In genomic region chr13:73138276-73138950, GRCh38 we compare ENCODE assay signal across 14 cellular contexts.
A peak's percentile ranks its signal among the peaks of the same experiment; 100 is the strongest.
DNase-seq lines count a peak whose midpoint lies in the region; ATAC-seq, FAIRE-seq and TF ChIP-seq lines count a peak whose summit lies in the region.
"Had no signal": no experiment of that assay in that cellular context is flagged by ENCODE, and none has a peak within 500 bp of the region (broad histone marks: within the 10 kb centered on the region; RNA-seq: fewer than 3 reads in every experiment).

No MANE protein-coding gene starts in this region.

- H2AK9ac ChIP-seq in IMR-90 (replicated peaks; ENCODE audit: low read depth, low read length, poor library complexity): no peak overlapping the region

- H4K8ac ChIP-seq in IMR-90 (ENCODE audit: low read depth in 2 of 2, low read length in 2 of 2): peak overlapping the region; percentile 43 to 92
- no peak overlapping the region for H4K8ac ChIP-seq in H1 (ENCODE audit: extremely low read depth, insufficient read depth, low read length)

- H2AFZ ChIP-seq in IMR-90 (replicated peaks; ENCODE audit: low read length, poor library complexity) (no peak overlapping the region), H1 (ENCODE audit: low read length) (peak overlapping the region; percentile 72)

- no peak for FAIRE-seq in H1 (lab: Jason Lieb, UNC)
- FAIRE-seq: K562 had no signal

- H4K20me1 ChIP-seq in IMR-90 (ENCODE audit: insufficient read depth, low read length): no peaks in the 10 kb centered on the region
- no peaks in the 10 kb centered on the region for H4K20me1 ChIP-seq in H1 (replicated peaks in 1 of 2; ENCODE audit: control insufficient read depth in 1 of 2, insufficient read depth in 2 of 2, low read length in 2 of 2)
- H4K20me1 ChIP-seq: BLaER1 treated with 17β-estradiol and CSF1 and Interleukin-3, amounts not matched to agents 10 nM and 100 nM had no signal

- dilution Hi-C loops in IMR-90 (cut with HindIII; ENCODE audit: low sequenced_read_pairs, unreplicated experiment): no loop called here

- CTCF ChIA-PET in IMR-90 (lab: Yijun Ruan, JAX): no interaction called here
- CTCF ChIA-PET in H1 (lab: Charles Lee; ENCODE audit: partially characterized antibody): interaction anchor here (2.0 kb wide), 1 partner anchor 12 kb away, joined by 7 read pairs; no protein-coding TSS in a partner anchor

- TF ChIP-seq POLR2A in IMR-90 (IDR thresholded peaks at IDR 0.05; ENCODE audit: low read depth, low read length) (no peak), H1 (IDR thresholded peaks at IDR 0.05; ENCODE audit: control extremely low read depth in 1 of 2, low read depth in 2 of 2, low read length in 2 of 2) (no peak)

- peak overlapping the region; percentile 3; the same call in 1 of the 2 replicates for H3K14ac ChIP-seq in IMR-90 (replicated peaks; ENCODE audit: low read depth, low read length)
- no peak overlapping the region for H3K14ac ChIP-seq in H1 (ENCODE audit: insufficient read length)

- peak overlapping the region; percentile 98 for H2BK5ac ChIP-seq in IMR-90 (ENCODE audit: low read depth, low read length, poor library complexity, severe bottlenecking)
- no peak overlapping the region for H2BK5ac ChIP-seq in H1 (ENCODE audit: low read depth, low read length)

- WGBS in IMR-90 (ENCODE audit: extremely low coverage in 2 of 2, insufficient read length in 1 of 2), 2 experiments: no CpG with 5 or more reads among the region's 12 CpGs
- WGBS in H1 (ENCODE audit: extremely low coverage in 1 of 2, insufficient coverage in 1 of 2, insufficient read length in 1 of 2, insufficient replicate concordance in 2 of 2, low coverage in 1 of 2, low lambda C conversion rate in 2 of 2, missing lambda C conversion rate in 1 of 2), 2 experiments: 84% methylated on average over 12 of the region's 12 CpGs; no CpG with 5 or more reads in 1 of the 2 experiments

- POLR2A ChIA-PET in IMR-90 (lab: Charles Lee; ENCODE audit: unreplicated experiment): no interaction called here
- POLR2A ChIA-PET in H1 (lab: Charles Lee; ENCODE audit: partially characterized antibody): no interaction called here

- BruUV-seq in IMR-90 (replicated peaks; lab: Mats Ljungman, UMichigan): no TSS peak

- in situ Hi-C loops in IMR-90 (cut with MboI; ENCODE audit: low sequenced_read_pairs): no loop called here

- TF ChIP-seq RAD21 in IMR-90 (IDR thresholded peaks at IDR 0.05; ENCODE audit: low read length) (no peak), H1 (IDR thresholded peaks at IDR 0.05 in 1 of 2, conservative IDR thresholded peaks at IDR 0.05 in 1 of 2; ENCODE audit: low read depth in 2 of 2, low read length in 2 of 2) (no peak)

- H4K91ac ChIP-seq in IMR-90 (ENCODE audit: insufficient read depth, low read depth, low read length): peak overlapping the region; percentile 88
- H4K91ac ChIP-seq in H1 (replicated peaks; ENCODE audit: insufficient read length, low read length): no peak overlapping the region

- peak overlapping the region; percentile 82 for H3K27ac ChIP-seq in IMR-90 (ENCODE audit: insufficient read depth, low read length)
- H3K27ac ChIP-seq in H1 (ENCODE audit: low read depth, low read length): no peak overlapping the region
- H3K27ac ChIP-seq in mucosa of rectum (ENCODE audit: low read depth in 2 of 2, low read length in 2 of 2): peak overlapping the region; percentile 83 to 88
- H3K27ac ChIP-seq: BLaER1 treated with 17β-estradiol and CSF1 and Interleukin-3, amounts not matched to agents 10 nM and 100 nM had no signal

- peak overlapping the region; percentile 76 for H3K4me2 ChIP-seq in IMR-90 (ENCODE audit: low read depth, low read length)
- no peak overlapping the region for H3K4me2 ChIP-seq in H1 (ENCODE audit: insufficient read depth in 1 of 2, low read depth in 2 of 2, low read length in 2 of 2)
- H3K4me2 ChIP-seq: BLaER1 treated with 17β-estradiol and CSF1 and Interleukin-3, amounts not matched to agents 10 nM and 100 nM had no signal

- no peaks in the 10 kb centered on the region for H3K36me3 ChIP-seq in IMR-90 (ENCODE audit: control insufficient read depth, insufficient read depth, low read length)
- no peaks in the 10 kb centered on the region; a peak in 1 of 8 replicates for H3K36me3 ChIP-seq in H1 (ENCODE audit: control insufficient read depth in 2 of 4, insufficient read depth in 4 of 4, low read length in 3 of 4)
- H3K36me3 ChIP-seq in mucosa of rectum (ENCODE audit: control insufficient read depth in 2 of 2, insufficient read depth in 2 of 2, low read length in 2 of 2): no peaks in the 10 kb centered on the region
- H3K36me3 ChIP-seq: BLaER1 treated with 17β-estradiol and CSF1 and Interleukin-3, amounts not matched to agents 10 nM and 100 nM had no signal

- no peaks in the 10 kb centered on the region; the same call in 1 of the 2 replicates for H3K23me2 ChIP-seq in H1 (ENCODE audit: low read depth, low read length)

- H3K4me1 ChIP-seq in IMR-90 (ENCODE audit: control insufficient read depth, insufficient read depth, low read length): peaks cover 14% of the 10 kb centered on the region
- H3K4me1 ChIP-seq in H1 (replicated peaks in 1 of 4; ENCODE audit: control insufficient read depth in 3 of 4, insufficient read depth in 4 of 4, low read length in 3 of 4): peaks cover 0 to 4% (median 1%) of the 10 kb centered on the region in 4 experiments; a peak in 1 of 7 replicates
- peaks cover 21 to 44% of the 10 kb centered on the region in 2 donors for H3K4me1 ChIP-seq in mucosa of rectum (ENCODE audit: control insufficient read depth in 2 of 2, insufficient read depth in 2 of 2, low read length in 2 of 2)
- H3K4me1 ChIP-seq: BLaER1 treated with 17β-estradiol and CSF1 and Interleukin-3, amounts not matched to agents 10 nM and 100 nM had no signal

- peak overlapping the region; percentile 93 for H2BK120ac ChIP-seq in IMR-90 (ENCODE audit: low read depth, low read length)
- no peak overlapping the region for H2BK120ac ChIP-seq in H1 (replicated peaks; ENCODE audit: low read depth, low read length)

- no peak overlapping the region; the same call in 1 of the 2 replicates for H2BK12ac ChIP-seq in H1 (ENCODE audit: low read depth, low read length)

- H2BK15ac ChIP-seq in IMR-90 (ENCODE audit: low read depth, low read length) (peak overlapping the region; percentile 87), H1 (ENCODE audit: low read length) (no peak overlapping the region)

- H3K9ac ChIP-seq in IMR-90 (ENCODE audit: low read depth, low read length) (no peak overlapping the region), H1 (replicated peaks in 1 of 4; ENCODE audit: extremely low read depth in 1 of 4, low read depth in 3 of 4, low read length in 3 of 4) (no peak overlapping the region), mucosa of rectum (ENCODE audit: low read depth in 1 of 2, low read length in 2 of 2) (peak overlapping the region; percentile 56 to 63)
- H3K9ac ChIP-seq: BLaER1 treated with 17β-estradiol and CSF1 and Interleukin-3, amounts not matched to agents 10 nM and 100 nM had no signal

- peak overlapping the region; percentile 94 for H3K4ac ChIP-seq in IMR-90 (ENCODE audit: low read depth, low read length)
- no peak overlapping the region for H3K4ac ChIP-seq in H1 (replicated peaks; ENCODE audit: insufficient read length, low read depth, low read length)

- H2BK20ac ChIP-seq in IMR-90 (ENCODE audit: low read depth, low read length) (peak overlapping the region; percentile 99), H1 (ENCODE audit: low read length) (no peak overlapping the region)

- peak overlapping the region; percentile 54; the same call in 1 of the 2 replicates for H2AK5ac ChIP-seq in IMR-90 (ENCODE audit: low read depth, low read length)
- no peak overlapping the region for H2AK5ac ChIP-seq in H1 (ENCODE audit: low read depth, low read length)

- peak; percentile 63 for DNase-seq in AG20443 (ENCODE audit: low spot score)
- DNase-seq in IMR-90: peak; percentile 76
- no peak for DNase-seq in H1 (ENCODE audit: low read depth in 1 of 2, low spot score in 2 of 2)
- DNase-seq in effector CD4-positive, alpha-beta T cell: no peak
- no peak for DNase-seq in stimulated activated CD4-positive, alpha-beta T cell treated with anti-CD3 and anti-CD28 coated beads, Interleukin-15, amount 100 ng/mL, for 24 hours
- DNase-seq: activated naive CD8-positive, alpha-beta T cell treated with anti-CD3 and anti-CD28 coated beads, Interleukin-2, amount 10 ng/mL, durations not matched to agents 7 days and 5 days; effector memory CD8-positive, alpha-beta T cell; nucleus accumbens; stimulated activated CD4-positive, alpha-beta T cell treated with anti-CD3 and anti-CD28 coated beads, Interleukin-4, amount 100 ng/mL, for 4 hours had no signal

- TF ChIP-seq CTCF in IMR-90 (conservative IDR thresholded peaks at IDR 0.05; ENCODE audit: low read depth, low read length) (no peak), H1 (IDR thresholded peaks at IDR 0.05; ENCODE audit: control extremely low read depth in 1 of 3, insufficient read depth in 1 of 3, low read depth in 1 of 3, low read length in 3 of 3) (no peak)

- H3K79me1 ChIP-seq in IMR-90 (ENCODE audit: low read depth in 1 of 2, low read length in 2 of 2) (no peaks in the 10 kb centered on the region), H1 (ENCODE audit: low read depth, low read length) (no peaks in the 10 kb centered on the region)

- TF ChIP-seq EP300 in H1 (IDR thresholded peaks at IDR 0.05; ENCODE audit: borderline replicate concordance in 1 of 2, low read depth in 2 of 2, low read length in 2 of 2): no peak

- H3K56ac ChIP-seq in IMR-90 (ENCODE audit: extremely low read depth, insufficient read depth, low read length): peak overlapping the region; percentile 51
- H3K56ac ChIP-seq in H1 (replicated peaks; ENCODE audit: insufficient read length, low read depth, low read length): no peak overlapping the region

- H3K9me3 ChIP-seq in IMR-90 (ENCODE audit: control insufficient read depth, insufficient read depth, low read length): no peaks in the 10 kb centered on the region
- no peaks in the 10 kb centered on the region for H3K9me3 ChIP-seq in H1 (ENCODE audit: insufficient read depth in 2 of 2, low read depth in 1 of 2, low read length in 1 of 2)
- no peaks in the 10 kb centered on the region for H3K9me3 ChIP-seq in mucosa of rectum (ENCODE audit: control insufficient read depth in 2 of 2, low read length in 2 of 2)
- H3K9me3 ChIP-seq: BLaER1 treated with 17β-estradiol and CSF1 and Interleukin-3, amounts not matched to agents 10 nM and 100 nM had no signal

- no peaks in the 10 kb centered on the region for H3K79me2 ChIP-seq in H1 (ENCODE audit: control insufficient read depth in 1 of 2, insufficient read depth in 2 of 2, low read length in 2 of 2)

- no peak overlapping the region for H3K4me3 ChIP-seq in IMR-90 (ENCODE audit: insufficient read depth, low read depth, low read length)
- H3K4me3 ChIP-seq in H1 (ENCODE audit: extremely low read depth in 1 of 4, insufficient read depth in 2 of 4, low read depth in 3 of 4, low read length in 4 of 4): no peak overlapping the region
- peak overlapping the region; percentile 44 to 57 for H3K4me3 ChIP-seq in mucosa of rectum (ENCODE audit: low read length in 2 of 2)
- H3K4me3 ChIP-seq: BLaER1 treated with 17β-estradiol and CSF1 and Interleukin-3, amounts not matched to agents 10 nM and 100 nM; K562 had no signal

- H3K23ac ChIP-seq in IMR-90 (ENCODE audit: low read depth, low read length) (peak overlapping the region; percentile 85), H1 (ENCODE audit: insufficient read length) (no peak overlapping the region)

- H4K5ac ChIP-seq in IMR-90 (ENCODE audit: low read depth, low read length): peak overlapping the region; percentile 74
- H4K5ac ChIP-seq in H1 (ENCODE audit: insufficient read length, low read depth, low read length): no peak overlapping the region

- intact Hi-C loops in IMR-90 (cut with micrococcal nuclease): loop anchor here (5.0 to 10.0 kb wide), 3 partner anchors 76 to 569 kb away; no protein-coding TSS in a partner anchor

- H3K18ac ChIP-seq in IMR-90 (ENCODE audit: low read depth, low read length) (peak overlapping the region; percentile 100), H1 (ENCODE audit: extremely low read depth, low read length) (no peak overlapping the region)

- H3K9me1 ChIP-seq in IMR-90 (ENCODE audit: insufficient read depth, low read length): peaks cover 18% of the 10 kb centered on the region

- ATAC-seq in IMR-90 (ENCODE audit: low read depth): peak; percentile 91
- ATAC-seq in HG03108 (IDR thresholded peaks at IDR 0.05; ENCODE audit: unreplicated experiment): no peak
- no peak for ATAC-seq in activated CD4-positive, CD25-positive, alpha-beta regulatory T cell treated with anti-CD3 and anti-CD28 coated beads, Interleukin-2, amount 50 U/mL, for 24 hours
- ATAC-seq: effector memory CD8-positive, alpha-beta T cell; K562 had no signal

- no peaks in the 10 kb centered on the region for H3K27me3 ChIP-seq in IMR-90 (ENCODE audit: control insufficient read depth, insufficient read depth, low read length)
- no peaks in the 10 kb centered on the region for H3K27me3 ChIP-seq in H1 (replicated peaks in 1 of 4; ENCODE audit: control insufficient read depth in 3 of 4, extremely low read depth in 1 of 4, insufficient read depth in 3 of 4, low read length in 3 of 4)
- no peaks in the 10 kb centered on the region for H3K27me3 ChIP-seq in mucosa of rectum (ENCODE audit: control insufficient read depth in 2 of 2, insufficient read depth in 2 of 2, low read length in 2 of 2)
- H3K27me3 ChIP-seq: BLaER1 treated with 17β-estradiol and CSF1 and Interleukin-3, amounts not matched to agents 10 nM and 100 nM had no signal

Comparison
In these comparisons a context has a peak if more than half of its experiments do, and no peak if none do; other contexts are left out.
1. DNase-seq: peak in AG20443 (single experiment) and IMR-90 (single experiment); none in H1 (0 of 2), effector CD4-positive, alpha-beta T cell (single experiment) and stimulated activated CD4-positive, alpha-beta T cell treated with anti-CD3 and anti-CD28 coated beads, Interleukin-15, amount 100 ng/mL, for 24 hours (single experiment).
2. H3K4me3 ChIP-seq: peak in mucosa of rectum (2 of 2); none in IMR-90 (single experiment) and H1 (0 of 4).
3. H3K9ac ChIP-seq: peak in mucosa of rectum (2 of 2); none in IMR-90 (single experiment) and H1 (0 of 4).